In genomic region chr2:74222300-74222650, GRCh38 we compare ENCODE assay signal across 3 cellular contexts.
TF ChIP-seq lines count a peak whose summit lies in the region.

No MANE protein-coding gene starts in this region.

TF ChIP-seq in HepG2, 621 proteins besides CTCF, POLR2A, EP300 and RAD21:
- TF ChIP-seq ZC3H4 (CRISPR knock-in tag; IDR thresholded peaks at IDR 0.05; ENCODE audit: borderline replicate concordance), result no peak
- TF ChIP-seq SP140L (CRISPR knock-in tag; IDR thresholded peaks at IDR 0.05; ENCODE audit: borderline replicate concordance), result no peak
- no peak for TF ChIP-seq ZNF3 (CRISPR knock-in tag; IDR thresholded peaks at IDR 0.05)
- no peak for TF ChIP-seq ZNF660 (CRISPR knock-in tag; IDR thresholded peaks at IDR 0.05; ENCODE audit: borderline replicate concordance, low read depth)
- 0 out of 2 replicates have a peak, but pooled peaks have one; percentile 6 for TF ChIP-seq TCF7 (IDR thresholded peaks at IDR 0.05; ENCODE audit: low read depth)
- no peak; the same call in 1 of the 2 replicates for TF ChIP-seq KDM2A (CRISPR knock-in tag; IDR thresholded peaks at IDR 0.05; ENCODE audit: borderline replicate concordance, low read depth)
- no peak for TF ChIP-seq ARNT2 (CRISPR knock-in tag; IDR thresholded peaks at IDR 0.05; ENCODE audit: low read depth)
- TF ChIP-seq ZNF496 (CRISPR knock-in tag; IDR thresholded peaks at IDR 0.05; ENCODE audit: insufficient replicate concordance), result no peak
- no peak for TF ChIP-seq EED (CRISPR knock-in tag; IDR thresholded peaks at IDR 0.05)
- 0 out of 2 replicates have a peak, but pooled peaks have one; percentile 24 for TF ChIP-seq UBTF (CRISPR knock-in tag; IDR thresholded peaks at IDR 0.05)
- no peak for TF ChIP-seq SAFB2 (CRISPR knock-in tag; IDR thresholded peaks at IDR 0.05; ENCODE audit: borderline replicate concordance, low read depth)
- TF ChIP-seq POLR2G (IDR thresholded peaks at IDR 0.05; ENCODE audit: low read depth, low read length), result peak; percentile 65; the same call in 1 of the 2 replicates

TF ChIP-seq in GM23338, 12 proteins besides CTCF, POLR2A, EP300 and RAD21:
- no peak for TF ChIP-seq ZNF114 (CRISPR knock-in tag; IDR thresholded peaks at IDR 0.05)

TF ChIP-seq in WTC11, 78 proteins besides CTCF, POLR2A, EP300 and RAD21:
- TF ChIP-seq E2F5 (CRISPR knock-in tag; IDR thresholded peaks at IDR 0.05), result no peak
- TF ChIP-seq PRRX2 (CRISPR knock-in tag; IDR thresholded peaks at IDR 0.05), result peak; percentile 13; the same call in 1 of the 2 replicates
- no peak for TF ChIP-seq ATF1 (CRISPR knock-in tag; IDR thresholded peaks at IDR 0.05)
